In genomic region chr6:31541658-31542521, GRCh38 we compare ENCODE assay signal across 8 cellular contexts. TPM values are rescaled to one million over a fixed set of nuclear protein-coding genes. Genes with fewer than 3 reads are reported as not detected.
DNase-seq lines count a peak whose midpoint lies in the region; ATAC-seq and TF ChIP-seq lines count a peak whose summit lies in the region.

TSS of gene DDX39B (minus strand) at chr6:31542003. CDS start at chr6:31540532, 1,471 bp downstream.

- intact Hi-C loops in CD8-positive, alpha-beta T cell (cut with DNase I, micrococcal nuclease) = loop anchor here (1.0 to 10.0 kb wide), 13 partner anchors 44 to 1477 kb away; partner anchors contain the start of genes CLIC1 (in 2 of the 2), BAG6 (in 1 of the 2), EHMT2 (in 1 of the 2) and MICB (in 1 of the 2)

- H3K27me3 Mint-ChIP-seq in CD8-positive, alpha-beta T cell (ENCODE audit: low read depth) = no peaks in the 10 kb centered on the region

- TF ChIP-seq CTCF in CD8-positive, alpha-beta T cell (IDR thresholded peaks at IDR 0.05) = no peak

- H3K9me3 Mint-ChIP-seq in CD8-positive, alpha-beta T cell = no peaks in the 10 kb centered on the region

- H3K4me1 ChIP-seq in CD8-positive, alpha-beta T cell (ENCODE audit: insufficient read depth, low read length) = peaks cover 37% of the 10 kb centered on the region

- peak within 1 kb of the TSS; percentile 86 for H3K4me3 ChIP-seq in CD8-positive, alpha-beta T cell (ENCODE audit: low read depth, low read length)

- H3K36me3 ChIP-seq in CD8-positive, alpha-beta T cell (ENCODE audit: insufficient read depth, low read length) = peaks cover 18% of the 10 kb centered on the region

- POLR2A ChIA-PET in CD8-positive, alpha-beta T cell (lab: Charles Lee) = interaction anchor here (1.0 to 2.8 kb wide), 28 partner anchors 9 to 654 kb away, joined by 3 to 41 read pairs (median 4); partner anchors contain the start of genes BAG6, C6orf47, EHMT2 and GPANK1
- POLR2A ChIA-PET in activated CD8-positive, alpha-beta memory T cell treated with anti-CD3 and anti-CD28 coated beads for 36 hours (lab: Charles Lee) = interaction anchor here (0.6 to 2.9 kb wide), 16 partner anchors 9 to 321 kb away, joined by 3 to 23 read pairs (median 5); partner anchors contain the start of genes C6orf47, LTB, MICB and NEU1

- peak within 1 kb of the TSS; percentile 100 for H3K27ac Mint-ChIP-seq in CD8-positive, alpha-beta T cell

- CTCF ChIA-PET in CD8-positive, alpha-beta T cell (lab: Charles Lee) = interaction anchor here (0.9 to 17.2 kb wide), 11 partner anchors 8 to 288 kb away, joined by 3 to 660 read pairs (median 5); partner anchors contain the start of genes LST1, LTB, MCCD1 and NCR3
- CTCF ChIA-PET in activated CD8-positive, alpha-beta memory T cell treated with anti-CD3 and anti-CD28 coated beads for 36 hours (lab: Charles Lee) = interaction anchor here (0.7 to 24.4 kb wide), 11 partner anchors 9 to 122 kb away, joined by 3 to 348 read pairs (median 6); partner anchors contain the start of genes LST1, LTB, MICB and NCR3

- H3K27me3 ChIP-seq in CD8-positive, alpha-beta T cell (ENCODE audit: insufficient read depth, low read length) = no peaks in the 10 kb centered on the region

- H3K4me3 Mint-ChIP-seq in CD8-positive, alpha-beta T cell = peak within 1 kb of the TSS; percentile 98

- peak; percentile 85 to 96 (median 93) for DNase-seq in CD8-positive, alpha-beta T cell
- DNase-seq in HT-29 (ENCODE audit: low spot score) (peak; percentile 97), NOMO-1 treated with DMSO at 0.1 percent for 48 hours (lab: John Stamatoyannopoulos, UW; ENCODE audit: unreplicated experiment) (peak; percentile 95), medulla oblongata (ENCODE audit: extremely low spot score) (peak; percentile 99)
- peak; percentile 88 for DNase-seq in effector CD8-positive, alpha-beta T cell (lab: John Stamatoyannopoulos, UW)
- peak; percentile 84 to 91 (median 88) for DNase-seq in stimulated activated CD4-positive, alpha-beta T cell treated with anti-CD3 and anti-CD28 coated beads, TNF-alpha, amount 100 ng/mL, for 48 hours (ENCODE audit: low read depth in 3 of 3)

- H3K9me3 ChIP-seq in CD8-positive, alpha-beta T cell (ENCODE audit: low read length) = no peaks in the 10 kb centered on the region

- peaks cover 42% of the 10 kb centered on the region for H3K36me3 Mint-ChIP-seq in CD8-positive, alpha-beta T cell

- H3K27ac ChIP-seq in CD8-positive, alpha-beta T cell (ENCODE audit: low read depth, low read length) = peak within 1 kb of the TSS; percentile 95

- peak; percentile 67 for ATAC-seq in CD8-positive, alpha-beta T cell
- ATAC-seq in GM19468 (IDR thresholded peaks at IDR 0.05; ENCODE audit: extremely low read depth, unreplicated experiment) = peak; percentile 41

- peaks cover 56% of the 10 kb centered on the region for H3K4me1 Mint-ChIP-seq in CD8-positive, alpha-beta T cell (ENCODE audit: low read depth)

RNA-seq across cellular contexts. Expression of gene DDX39B, which starts in this region (rescaled TPM):
- 100 to 1,000 TPM; 483 to 518 TPM for total RNA-seq in CD8-positive, alpha-beta T cell
- 685 and 711 TPM in 2 replicates for total RNA-seq in HT-29 (2014; rRNA removed; shearing (Covaris generic))
- total RNA-seq in activated CD8-positive, alpha-beta memory T cell treated with anti-CD3 and anti-CD28 coated beads for 36 hours = 100 to 1,000 TPM; 611 to 614 TPM

Comparison
In these comparisons a context has a peak if more than half of its experiments do, and no peak if none do; other contexts are left out.
1. Peak in every context shown above with its lines: DNase-seq, ATAC-seq, H3K4me3 ChIP-seq and H3K27ac ChIP-seq.